In genomic region chr1:167456926-167457325, GRCh38 we compare ENCODE assay signal across 22 cellular contexts.
DNase-seq lines count a peak whose midpoint lies in the region; ATAC-seq, FAIRE-seq and TF ChIP-seq lines count a peak whose summit lies in the region.
"Had no signal": no experiment of that assay in that cellular context is flagged by ENCODE, and none has a peak within 500 bp of the region (broad histone marks: within the 10 kb centered on the region; RNA-seq: fewer than 3 reads in every experiment).

No MANE protein-coding gene starts in this region.

- ATAC-seq in HepG2 (peak; percentile 6; the same call in 2 of the 3 replicates), right lobe of liver (no peak), GM19452 (IDR thresholded peaks at IDR 0.05; ENCODE audit: unreplicated experiment) (no peak), HG03439 (IDR thresholded peaks at IDR 0.05; ENCODE audit: unreplicated experiment) (no peak), right cardiac atrium (no peak), GM18861 (IDR thresholded peaks at IDR 0.05; ENCODE audit: unreplicated experiment) (no peak)

- in situ Hi-C loops in HepG2 (cut with HindIII; ENCODE audit: extremely low pct_ligation_motif_present, low pct_unique_long_range_greater_than_20kb), result no loop called here

- H4K8ac ChIP-seq in H1 (ENCODE audit: extremely low read depth, insufficient read depth, low read length), result no peak overlapping the region

- no peak overlapping the region for H2AFZ ChIP-seq in HepG2 (ENCODE audit: low read length)
- no peak overlapping the region for H2AFZ ChIP-seq in H1 (ENCODE audit: low read length)

- BruUV-seq in HepG2 (replicated peaks; lab: Mats Ljungman, UMichigan), result no TSS peak

- H2BK20ac ChIP-seq in H1 (ENCODE audit: low read length), result peak overlapping the region; percentile 29; the same call in 1 of the 2 replicates

- TF ChIP-seq RAD21 in HepG2 (CRISPR knock-in tag; IDR thresholded peaks at IDR 0.05), result no peak
- no peak for TF ChIP-seq RAD21 in H1 (IDR thresholded peaks at IDR 0.05 in 1 of 2, conservative IDR thresholded peaks at IDR 0.05 in 1 of 2; ENCODE audit: low read depth in 2 of 2, low read length in 2 of 2)

- H3K9ac ChIP-seq in HepG2 (ENCODE audit: insufficient read depth, low read depth, low read length) (no peak overlapping the region), H1 (replicated peaks in 1 of 4; ENCODE audit: extremely low read depth in 1 of 4, low read depth in 3 of 4, low read length in 3 of 4) (no peak overlapping the region)

- POLR2A ChIA-PET in HepG2 (lab: Yijun Ruan, JAX), result no interaction called here
- POLR2A ChIA-PET in H1 (lab: Charles Lee; ENCODE audit: partially characterized antibody), result no interaction called here

- H3K4me1 ChIP-seq in HepG2 (ENCODE audit: insufficient read depth, low read length), result peaks cover 6% of the 10 kb centered on the region
- H3K4me1 ChIP-seq in right lobe of liver, result no peaks in the 10 kb centered on the region
- H3K4me1 ChIP-seq in H1 (replicated peaks in 1 of 4; ENCODE audit: control insufficient read depth in 3 of 4, insufficient read depth in 4 of 4, low read length in 3 of 4), result peaks cover 0 to 15% (median 4%) of the 10 kb centered on the region in 4 experiments; a peak in 6 of 7 replicates
- H3K4me1 ChIP-seq in right cardiac atrium (ENCODE audit: control insufficient read depth, insufficient read depth, low read length), result no peaks in the 10 kb centered on the region

- H3K4me3 ChIP-seq in HepG2 (replicated peaks in 1 of 3; ENCODE audit: insufficient read depth in 1 of 3, low read depth in 2 of 3, low read length in 3 of 3), result no peak overlapping the region
- no peak overlapping the region for H3K4me3 ChIP-seq in right lobe of liver
- no peak overlapping the region for H3K4me3 ChIP-seq in H1 (ENCODE audit: extremely low read depth in 1 of 4, insufficient read depth in 2 of 4, low read depth in 3 of 4, low read length in 4 of 4)
- H3K4me3 ChIP-seq in right cardiac atrium (ENCODE audit: low read length), result no peak overlapping the region
- H3K4me3 ChIP-seq: hepatocyte had no signal

- no peak overlapping the region for H3K23ac ChIP-seq in H1 (ENCODE audit: insufficient read length)

- intact Hi-C loops in HepG2 (cut with micrococcal nuclease; ENCODE audit: unreplicated experiment) (loop anchor here (5.0 kb wide), 1 partner anchor 390 kb away; no protein-coding TSS in a partner anchor), right lobe of liver (cut with DNase I) (no loop called here), right cardiac atrium (cut with DNase I) (loop anchor here in 1 of 4 donors (10.0 kb wide), 1 partner anchor 78 kb away; no protein-coding TSS in a partner anchor)

- H3K9me3 ChIP-seq in HepG2 (ENCODE audit: low read length) (no peaks in the 10 kb centered on the region), right lobe of liver (no peaks in the 10 kb centered on the region), H1 (ENCODE audit: insufficient read depth in 2 of 2, low read depth in 1 of 2, low read length in 1 of 2) (no peaks in the 10 kb centered on the region), right cardiac atrium (ENCODE audit: control insufficient read depth, low read length) (no peaks in the 10 kb centered on the region)
- H3K9me3 ChIP-seq: thoracic aorta had no signal

- H3K79me2 ChIP-seq in HepG2 (ENCODE audit: insufficient read depth, low read length) (no peaks in the 10 kb centered on the region), H1 (ENCODE audit: control insufficient read depth in 1 of 2, insufficient read depth in 2 of 2, low read length in 2 of 2) (no peaks in the 10 kb centered on the region)
- H3K79me2 ChIP-seq: hepatocyte had no signal

- H3K4ac ChIP-seq in H1 (replicated peaks; ENCODE audit: insufficient read length, low read depth, low read length), result no peak overlapping the region

- H3K79me1 ChIP-seq in H1 (ENCODE audit: low read depth, low read length), result no peaks in the 10 kb centered on the region

- no peak overlapping the region for H3K18ac ChIP-seq in H1 (ENCODE audit: extremely low read depth, low read length)

- H3K27ac ChIP-seq in HepG2 (ENCODE audit: extremely low read length, insufficient read depth, low read length) (no peak overlapping the region), right lobe of liver (no peak overlapping the region), H1 (ENCODE audit: low read depth, low read length) (no peak overlapping the region), right cardiac atrium (ENCODE audit: low read length) (no peak overlapping the region)

- H3K14ac ChIP-seq in H1 (ENCODE audit: insufficient read length), result no peak overlapping the region

- no peak overlapping the region for H3K56ac ChIP-seq in H1 (replicated peaks; ENCODE audit: insufficient read length, low read depth, low read length)

- TF ChIP-seq EP300 in HepG2 (IDR thresholded peaks at IDR 0.05; ENCODE audit: low read depth in 2 of 2, low read length in 2 of 2) (no peak), HepG2 (CRISPR knock-in tag; IDR thresholded peaks at IDR 0.05; ENCODE audit: borderline replicate concordance) (no peak), H1 (IDR thresholded peaks at IDR 0.05; ENCODE audit: borderline replicate concordance in 1 of 2, low read depth in 2 of 2, low read length in 2 of 2) (no peak)

- no peak for DNase-seq in HepG2 (ENCODE audit: low spot score)
- DNase-seq in right lobe of liver, result no peak
- DNase-seq in activated CD8-positive, alpha-beta memory T cell treated with anti-CD3 and anti-CD28 coated beads, Interleukin-2, amount 50 U/mL, for 48 hours, result peak; percentile 48
- no peak for DNase-seq in H1 (ENCODE audit: low read depth in 1 of 2, low spot score in 2 of 2)
- no peak for DNase-seq in right cardiac atrium
- DNase-seq: DMS 273 treated with DMSO at 0.1 percent for 48 hours; effector CD8-positive, alpha-beta T cell; HCEC 1CT; kidney; MM.1S; NCI-H187; NCI-H510A treated with DMSO at 0.1 percent for 48 hours; SIG-M5; stimulated activated CD4-positive, alpha-beta T cell treated with anti-CD3 and anti-CD28 coated beads, Interleukin-4, amount 100 ng/mL, for 24 hours; stimulated activated CD8-positive, alpha-beta memory T cell treated with anti-CD3 and anti-CD28 coated beads, Interleukin-4, amount 100 ng/mL, for 48 hours; T1000 had no signal

- CTCF ChIA-PET in HepG2 (lab: Yijun Ruan, JAX; ENCODE audit: low intra/inter-chr PET ratio, low total read pairs), result no interaction called here
- CTCF ChIA-PET in H1 (lab: Charles Lee; ENCODE audit: partially characterized antibody), result interaction anchor here (0.8 to 6.3 kb wide), 7 partner anchors 11 to 81 kb away, joined by 3 to 54 read pairs (median 7); no protein-coding TSS in a partner anchor

- H2BK15ac ChIP-seq in H1 (ENCODE audit: low read length), result no peak overlapping the region

- no peak overlapping the region for H2AK5ac ChIP-seq in H1 (ENCODE audit: low read depth, low read length)

- no peak for TF ChIP-seq CTCF in HepG2 (CRISPR knock-in tag; IDR thresholded peaks at IDR 0.05)
- TF ChIP-seq CTCF in right lobe of liver (IDR thresholded peaks at IDR 0.05), result no peak
- TF ChIP-seq CTCF in H1 (IDR thresholded peaks at IDR 0.05; ENCODE audit: control extremely low read depth in 1 of 3, insufficient read depth in 1 of 3, low read depth in 1 of 3, low read length in 3 of 3), result no peak

- WGBS in HepG2 (ENCODE audit: low lambda C conversion rate), result 57% methylated on average over 8 of the region's 8 CpGs
- WGBS in right lobe of liver (ENCODE audit: insufficient coverage, low coverage, low lambda C conversion rate, missing lambda C conversion rate), result 0% methylated on average over 1 of the region's 8 CpGs
- 84% methylated on average over 8 of the region's 8 CpGs; no CpG with 5 or more reads in 1 of the 2 experiments for WGBS in H1 (ENCODE audit: extremely low coverage in 1 of 2, insufficient coverage in 1 of 2, insufficient read length in 1 of 2, insufficient replicate concordance in 2 of 2, low coverage in 1 of 2, low lambda C conversion rate in 2 of 2, missing lambda C conversion rate in 1 of 2), 2 experiments
- WGBS in right cardiac atrium, result 78% methylated on average over 8 of the region's 8 CpGs

- H3K36me3 ChIP-seq in HepG2 (replicated peaks in 1 of 2; ENCODE audit: control insufficient read depth in 1 of 2, insufficient read depth in 2 of 2, low read length in 2 of 2) (no peaks in the 10 kb centered on the region), right lobe of liver (no peaks in the 10 kb centered on the region), H1 (ENCODE audit: control insufficient read depth in 2 of 4, insufficient read depth in 4 of 4, low read length in 3 of 4) (no peaks in the 10 kb centered on the region)
- H3K36me3 ChIP-seq: thoracic aorta had no signal

- H2BK12ac ChIP-seq in H1 (ENCODE audit: low read depth, low read length), result no peak overlapping the region

- no peaks in the 10 kb centered on the region for H4K20me1 ChIP-seq in HepG2 (ENCODE audit: insufficient read depth, low read length)
- no peaks in the 10 kb centered on the region for H4K20me1 ChIP-seq in H1 (replicated peaks in 1 of 2; ENCODE audit: control insufficient read depth in 1 of 2, insufficient read depth in 2 of 2, low read length in 2 of 2)

- FAIRE-seq in HepG2 (lab: Jason Lieb, UNC) (no peak), H1 (lab: Jason Lieb, UNC) (no peak)
- FAIRE-seq: HTR-8/SVneo, kidney had no signal

- H3K23me2 ChIP-seq in H1 (ENCODE audit: low read depth, low read length), result peaks cover 10% of the 10 kb centered on the region; the same call in 1 of the 2 replicates

- no peak overlapping the region for H2BK120ac ChIP-seq in H1 (replicated peaks; ENCODE audit: low read depth, low read length)

- H2BK5ac ChIP-seq in H1 (ENCODE audit: low read depth, low read length), result no peak overlapping the region

- H3K4me2 ChIP-seq in HepG2 (ENCODE audit: low read depth, low read length) (no peak overlapping the region), H1 (ENCODE audit: insufficient read depth in 1 of 2, low read depth in 2 of 2, low read length in 2 of 2) (no peak overlapping the region; a peak in 1 of 4 replicates)

- H3K27me3 ChIP-seq in HepG2 (ENCODE audit: control insufficient read depth in 1 of 2, insufficient read depth in 2 of 2, low read length in 2 of 2) (peaks cover 7 to 54% of the 10 kb centered on the region in 2 experiments), right lobe of liver (no peaks in the 10 kb centered on the region), H1 (replicated peaks in 1 of 4; ENCODE audit: control insufficient read depth in 3 of 4, extremely low read depth in 1 of 4, insufficient read depth in 3 of 4, low read length in 3 of 4) (peaks cover 0 to 28% (median 24%) of the 10 kb centered on the region in 4 experiments; a peak in 6 of 7 replicates), right cardiac atrium (ENCODE audit: control insufficient read depth, insufficient read depth) (no peaks in the 10 kb centered on the region)
- H3K27me3 ChIP-seq: hepatocyte had no signal

- H4K5ac ChIP-seq in H1 (ENCODE audit: insufficient read length, low read depth, low read length), result no peak overlapping the region

- TF ChIP-seq POLR2A in HepG2 (IDR thresholded peaks at IDR 0.05; ENCODE audit: insufficient read depth in 1 of 2, low read depth in 2 of 2, low read length in 2 of 2), result no peak
- no peak for TF ChIP-seq POLR2A in right lobe of liver (IDR thresholded peaks at IDR 0.05)
- TF ChIP-seq POLR2A in H1 (IDR thresholded peaks at IDR 0.05; ENCODE audit: control extremely low read depth in 1 of 2, low read depth in 2 of 2, low read length in 2 of 2), result no peak

- no peak overlapping the region for H4K91ac ChIP-seq in H1 (replicated peaks; ENCODE audit: insufficient read length, low read length)

TF ChIP-seq in H1, 55 proteins besides CTCF, POLR2A, EP300 and RAD21 (continues in another document):
- TF ChIP-seq NRF1 (IDR thresholded peaks at IDR 0.05; ENCODE audit: low read depth, low read length), result no peak
